ENCODE assay signal across 10 cellular contexts in genomic region chr3:134392336-134392983, GRCh38. TPM values are rescaled to one million over a fixed set of nuclear protein-coding genes. Genes with fewer than 3 reads are reported as not detected.
DNase-seq lines count a peak whose midpoint lies in the region; ATAC-seq and TF ChIP-seq lines count a peak whose summit lies in the region.
"Had no signal": no experiment of that assay in that cellular context is flagged by ENCODE, and none has a peak within 500 bp of the region (broad histone marks: within the 10 kb centered on the region; RNA-seq: fewer than 3 reads in every experiment).

No MANE protein-coding gene starts in this region.

- DNase-seq in LNCaP clone FGC (ENCODE audit: low read depth) (peak; percentile 8), OCI-M1 (lab: John Stamatoyannopoulos, UW) (peak; percentile 29), globus pallidus (ENCODE audit: low spot score) (peak; percentile 65), gastrocnemius medialis (peak in 1 of 2 donors; percentile 47), NCI-H1694 (lab: John Stamatoyannopoulos, UW) (no peak), T-helper 2 cell (no peak), KBM-7 (no peak)
- DNase-seq: activated CD8-positive, alpha-beta T cell treated with anti-CD3 and anti-CD28 coated beads, Interleukin-2, amount 10 ng/mL, durations not matched to agents 7 days and 5 days; NCI-H187 treated with DMSO at 0.1 percent for 48 hours had no signal

- TF ChIP-seq POLR2A in gastrocnemius medialis (IDR thresholded peaks at IDR 0.05), result no peak

- H3K4me3 ChIP-seq in LNCaP clone FGC (ENCODE audit: low read depth, low read length), result no peak overlapping the region
- H3K4me3 ChIP-seq in gastrocnemius medialis, result no peak overlapping the region
- H3K4me3 ChIP-seq: BLaER1 treated with 17β-estradiol and CSF1 and Interleukin-3, amounts not matched to agents 10 nM and 100 nM had no signal

- in situ Hi-C loops in gastrocnemius medialis (cut with MboI; ENCODE audit: low sequenced_read_pairs in 4 of 4) (no loop called here), KBM-7 (cut with MboI; ENCODE audit: low pct_unique_long_range_greater_than_20kb, low sequenced_read_pairs) (no loop called here)

- ATAC-seq in gastrocnemius medialis, result peak; percentile 63
- ATAC-seq: activated CD8-positive, alpha-beta T cell treated with anti-CD3 and anti-CD28 coated beads, Interleukin-2, amount 10 ng/mL, durations not matched to agents 7 days and 5 days had no signal

- H3K9me3 ChIP-seq in gastrocnemius medialis, result no peaks in the 10 kb centered on the region

- TF ChIP-seq CTCF in LNCaP clone FGC (IDR thresholded peaks at IDR 0.05; ENCODE audit: control insufficient read depth, extremely low read depth, insufficient read depth) (no peak), gastrocnemius medialis (IDR thresholded peaks at IDR 0.05 in 4 of 5, conservative IDR thresholded peaks at IDR 0.05 in 1 of 5) (no peak)

- intact Hi-C loops in gastrocnemius medialis (cut with DNase I; ENCODE audit: low total_unique reads), result no loop called here

- no peaks in the 10 kb centered on the region for H3K27me3 ChIP-seq in gastrocnemius medialis
- H3K27me3 ChIP-seq: BLaER1 treated with 17β-estradiol and CSF1 and Interleukin-3, amounts not matched to agents 10 nM and 100 nM had no signal

- no peaks in the 10 kb centered on the region for H3K36me3 ChIP-seq in gastrocnemius medialis
- H3K36me3 ChIP-seq: BLaER1 treated with 17β-estradiol and CSF1 and Interleukin-3, amounts not matched to agents 10 nM and 100 nM had no signal

- peak overlapping the region in 3 of 4 donors; percentile 24 to 46 (median 37) for H3K27ac ChIP-seq in gastrocnemius medialis
- H3K27ac ChIP-seq: BLaER1 treated with 17β-estradiol and CSF1 and Interleukin-3, amounts not matched to agents 10 nM and 100 nM had no signal

- peaks cover 0 to 4% of the 10 kb centered on the region in 2 donors for H3K4me1 ChIP-seq in gastrocnemius medialis
- H3K4me1 ChIP-seq: BLaER1 treated with 17β-estradiol and CSF1 and Interleukin-3, amounts not matched to agents 10 nM and 100 nM had no signal

RNA-seq across cellular contexts. Expression of gene AMOTL2, which starts 18.2 kb away (rescaled TPM):
- total RNA-seq in gastrocnemius medialis, result 10 to 100 TPM; 17.9 to 29.9 (median 20.6) TPM
- total RNA-seq: activated CD8-positive, alpha-beta T cell treated with anti-CD3 and anti-CD28 coated beads, Interleukin-2, amount 10 ng/mL, durations not matched to agents 7 days and 5 days had no signal

Comparison
In these comparisons a context has a peak if more than half of its experiments do, and no peak if none do; other contexts are left out.
1. DNase-seq: peak in LNCaP clone FGC (single experiment), OCI-M1 (single experiment) and globus pallidus (single experiment); none in NCI-H1694 (single experiment), T-helper 2 cell (0 of 5) and KBM-7 (single experiment).